Comparison of ENCODE assay signal across 1 cellular context in genomic region chr12:89756638-89757321, GRCh38.
TF ChIP-seq lines count a peak whose summit lies in the region.

No MANE protein-coding gene starts in this region.

TF ChIP-seq in K562, 482 proteins besides CTCF, POLR2A, EP300 and RAD21 (continued from another document):
- TF ChIP-seq, protein P1, sequence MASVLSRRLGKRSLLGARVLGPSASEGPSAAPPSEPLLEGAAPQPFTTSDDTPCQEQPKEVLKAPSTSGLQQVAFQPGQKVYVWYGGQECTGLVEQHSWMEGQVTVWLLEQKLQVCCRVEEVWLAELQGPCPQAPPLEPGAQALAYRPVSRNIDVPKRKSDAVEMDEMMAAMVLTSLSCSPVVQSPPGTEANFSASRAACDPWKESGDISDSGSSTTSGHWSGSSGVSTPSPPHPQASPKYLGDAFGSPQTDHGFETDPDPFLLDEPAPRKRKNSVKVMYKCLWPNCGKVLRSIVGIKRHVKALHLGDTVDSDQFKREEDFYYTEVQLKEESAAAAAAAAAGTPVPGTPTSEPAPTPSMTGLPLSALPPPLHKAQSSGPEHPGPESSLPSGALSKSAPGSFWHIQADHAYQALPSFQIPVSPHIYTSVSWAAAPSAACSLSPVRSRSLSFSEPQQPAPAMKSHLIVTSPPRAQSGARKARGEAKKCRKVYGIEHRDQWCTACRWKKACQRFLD (CRISPR knock-in tag; IDR thresholded peaks at IDR 0.05) = 0 out of 2 replicates have a peak, but pooled peaks have one; percentile 79
- TF ChIP-seq NR2C2 (CRISPR knock-in tag; IDR thresholded peaks at IDR 0.05) = no peak
- TF ChIP-seq NR2C2 (tag; IDR thresholded peaks at IDR 0.05) = peak; percentile 82
- peak; percentile 20; the same call in 1 of the 2 replicates for TF ChIP-seq RFX1 (IDR thresholded peaks at IDR 0.05)
- TF ChIP-seq DIDO1 (tag; IDR thresholded peaks at IDR 0.05; ENCODE audit: low read depth) = 0 out of 2 replicates have a peak, but pooled peaks have one; percentile 23
- peak; percentile 95 for TF ChIP-seq MAFF (IDR thresholded peaks at IDR 0.05; ENCODE audit: low read length)
- peak; percentile 28; the same call in 1 of the 2 replicates for TF ChIP-seq MYC (IDR thresholded peaks at IDR 0.05; ENCODE audit: low read depth, low read length)
- TF ChIP-seq MYC (CRISPR knock-in tag; IDR thresholded peaks at IDR 0.05; ENCODE audit: borderline replicate concordance, low read depth) = no peak
- TF ChIP-seq ZBTB12 (CRISPR knock-in tag; IDR thresholded peaks at IDR 0.05) = no peak
- peak; percentile 49 for TF ChIP-seq E2F8 (IDR thresholded peaks at IDR 0.05; ENCODE audit: low read depth, partially characterized antibody)
- TF ChIP-seq TOE1 (IDR thresholded peaks at IDR 0.05; ENCODE audit: borderline replicate concordance) = peak; percentile 46; the same call in 1 of the 2 replicates
- no peak for TF ChIP-seq TOE1 (CRISPR knock-in tag; IDR thresholded peaks at IDR 0.05; ENCODE audit: borderline replicate concordance, low read depth)
- TF ChIP-seq, protein P2, sequence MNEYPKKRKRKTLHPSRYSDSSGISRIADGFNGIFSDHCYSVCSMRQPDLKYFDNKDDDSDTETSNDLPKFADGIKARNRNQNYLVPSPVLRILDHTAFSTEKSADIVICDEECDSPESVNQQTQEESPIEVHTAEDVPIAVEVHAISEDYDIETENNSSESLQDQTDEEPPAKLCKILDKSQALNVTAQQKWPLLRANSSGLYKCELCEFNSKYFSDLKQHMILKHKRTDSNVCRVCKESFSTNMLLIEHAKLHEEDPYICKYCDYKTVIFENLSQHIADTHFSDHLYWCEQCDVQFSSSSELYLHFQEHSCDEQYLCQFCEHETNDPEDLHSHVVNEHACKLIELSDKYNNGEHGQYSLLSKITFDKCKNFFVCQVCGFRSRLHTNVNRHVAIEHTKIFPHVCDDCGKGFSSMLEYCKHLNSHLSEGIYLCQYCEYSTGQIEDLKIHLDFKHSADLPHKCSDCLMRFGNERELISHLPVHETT (CRISPR knock-in tag; conservative IDR thresholded peaks at IDR 0.05 in 1 of 2, IDR thresholded peaks at IDR 0.05 in 1 of 2) = peak in 1 of 2 experiments; percentile 79; a peak in 2 of 4 replicates
- TF ChIP-seq IFI16 (CRISPR knock-in tag; IDR thresholded peaks at IDR 0.05) = no peak
- peak; percentile 51; the same call in 1 of the 2 replicates for TF ChIP-seq ESRRA (IDR thresholded peaks at IDR 0.05; ENCODE audit: borderline replicate concordance, low read depth)
- peak; percentile 54; the same call in 1 of the 2 replicates for TF ChIP-seq ARID3A (IDR thresholded peaks at IDR 0.05; ENCODE audit: borderline replicate concordance, low read depth, low read length)
- TF ChIP-seq JUND (IDR thresholded peaks at IDR 0.05; ENCODE audit: borderline replicate concordance, low read depth, low read length) = peak; percentile 99
- peak; percentile 100 for TF ChIP-seq JUND (tag; IDR thresholded peaks at IDR 0.05; ENCODE audit: borderline replicate concordance, low read depth, low read length)
- no peak for TF ChIP-seq ILK (tag; IDR thresholded peaks at IDR 0.05; ENCODE audit: borderline replicate concordance, low read depth)
- no peak for TF ChIP-seq MLLT1 (IDR thresholded peaks at IDR 0.05)
- TF ChIP-seq XRCC3 (IDR thresholded peaks at IDR 0.05) = no peak
- peak; percentile 50; the same call in 1 of the 2 replicates for TF ChIP-seq VEZF1 (CRISPR knock-in tag; IDR thresholded peaks at IDR 0.05)
